8 cellular contexts compared by ENCODE assay signal in genomic region chr12:104177663-104178501, GRCh38. TPM values are rescaled to one million over a fixed set of nuclear protein-coding genes. Genes with fewer than 3 reads are reported as not detected.
DNase-seq lines count a peak whose midpoint lies in the region; ATAC-seq and TF ChIP-seq lines count a peak whose summit lies in the region.

No MANE protein-coding gene starts in this region.

- H3K4me1 ChIP-seq in body of pancreas (peaks cover 35% of the 10 kb centered on the region), uterus (peaks cover 0 to 20% of the 10 kb centered on the region in 2 donors)

- DNase-seq in CD1c-positive myeloid dendritic cell (ENCODE audit: extremely low spot score) (peak; percentile 64), NCI-H2196 (lab: John Stamatoyannopoulos, UW; ENCODE audit: unreplicated experiment) (peak; percentile 57), body of pancreas (peak; percentile 26 to 68 (median 46)), lower leg skin (ENCODE audit: low spot score in 2 of 2) (peak; percentile 86 to 94), uterus (peak; percentile 90 to 96), NCI-H748 (lab: John Stamatoyannopoulos, UW; ENCODE audit: unreplicated experiment) (no peak)

- no peak for TF ChIP-seq CTCF in body of pancreas (IDR thresholded peaks at IDR 0.05)
- TF ChIP-seq CTCF in lower leg skin (IDR thresholded peaks at IDR 0.05), result no peak
- TF ChIP-seq CTCF in uterus (IDR thresholded peaks at IDR 0.05), result peak; percentile 28 to 40 (median 36)

- H3K36me3 ChIP-seq in body of pancreas (replicated peaks in 1 of 2; ENCODE audit: insufficient read depth in 1 of 2, low read depth in 2 of 2), result no peaks in the 10 kb centered on the region
- H3K36me3 ChIP-seq in uterus, result no peaks in the 10 kb centered on the region

- H3K9me3 ChIP-seq in body of pancreas (no peaks in the 10 kb centered on the region), uterus (no peaks in the 10 kb centered on the region)

- ATAC-seq in body of pancreas (peak; percentile 28), HG02970 (IDR thresholded peaks at IDR 0.05; ENCODE audit: low FRiP score, unreplicated experiment) (no peak), HG03469 (IDR thresholded peaks at IDR 0.05; ENCODE audit: unreplicated experiment) (no peak)

- H3K27ac ChIP-seq in body of pancreas (peak overlapping the region in 2 of 4 donors; percentile 8 to 35), uterus (peak overlapping the region; percentile 90 to 95)

- TF ChIP-seq POLR2A in body of pancreas (IDR thresholded peaks at IDR 0.05), result no peak
- no peak for TF ChIP-seq POLR2A in lower leg skin (IDR thresholded peaks at IDR 0.05)
- TF ChIP-seq POLR2A in uterus (IDR thresholded peaks at IDR 0.05), result no peak

- whole genome bisulfite sequencing in body of pancreas, 2 donors, result 45 to 65% methylated on average over 7 to 8 of the region's 8 CpGs
- WGBS in lower leg skin, 2 donors, result 30 to 35% methylated on average over 8 of the region's 8 CpGs

- H3K27me3 ChIP-seq in body of pancreas (no peaks in the 10 kb centered on the region), uterus (no peaks in the 10 kb centered on the region)

- intact Hi-C loops in body of pancreas (cut with DNase I), result no loop called here
- intact Hi-C loops in lower leg skin (cut with DNase I; ENCODE audit: low total_unique reads), result no loop called here
- intact Hi-C loops in uterus (cut with DNase I; ENCODE audit: low total_unique reads), result no loop called here

- no peak overlapping the region for H3K4me3 ChIP-seq in body of pancreas
- H3K4me3 ChIP-seq in lower leg skin (ENCODE audit: low read depth, poor library complexity, severe bottlenecking), result no peak overlapping the region
- H3K4me3 ChIP-seq in uterus, result no peak overlapping the region

RNA-seq across cellular contexts. Expression of gene TXNRD1, which starts 37.7 kb away (rescaled TPM):
- total RNA-seq in body of pancreas, result 10 to 100 TPM; 35.9 to 36.6 TPM
- total RNA-seq in lower leg skin, result 10 to 100 TPM; 23.4 to 43.2 (median 35.6) TPM
- 100 to 1,000 TPM in 2 of 4 donors, 10 to 100 TPM in 2; 76.0 to 141 (median 97.8) TPM for total RNA-seq in uterus

RNA-seq across cellular contexts. Expression of gene NFYB, which starts 39.9 kb away (rescaled TPM):
- 10 to 100 TPM; 15.2 to 15.6 TPM for total RNA-seq in body of pancreas
- total RNA-seq in lower leg skin, result 10 to 100 TPM; 10.6 to 20.5 (median 14.3) TPM
- total RNA-seq in uterus, result 10 to 100 TPM; 40.9 to 63.0 (median 44.9) TPM

Comparison
In these comparisons a context has a peak if more than half of its experiments do, and no peak if none do; other contexts are left out.
1. CTCF ChIP-seq: peak in uterus (4 of 4); none in body of pancreas (0 of 7) and lower leg skin (0 of 3).